In genomic region chr11:64224891-64225607, GRCh38 we compare ENCODE assay signal across 1 cellular context.
TF ChIP-seq lines count a peak whose summit lies in the region.

No MANE protein-coding gene starts in this region.

TF ChIP-seq in H1, 55 proteins besides CTCF, POLR2A, EP300 and RAD21:
- TF ChIP-seq CHD1 (IDR thresholded peaks at IDR 0.05; ENCODE audit: low read depth, low read length), result no peak
- no peak for TF ChIP-seq PHF8 (conservative IDR thresholded peaks at IDR 0.05; ENCODE audit: low read depth, low read length)
- no peak for TF ChIP-seq SP1 (IDR thresholded peaks at IDR 0.05; ENCODE audit: low read depth, low read length)
- TF ChIP-seq BCL11A (IDR thresholded peaks at IDR 0.05; ENCODE audit: low read depth in 2 of 2, low read length in 2 of 2), result no peak
- TF ChIP-seq RXRA (IDR thresholded peaks at IDR 0.05; ENCODE audit: insufficient read depth, low read depth, low read length), result no peak
- TF ChIP-seq ATF2 (IDR thresholded peaks at IDR 0.05; ENCODE audit: low read length), result no peak
- TF ChIP-seq, protein P1, sequence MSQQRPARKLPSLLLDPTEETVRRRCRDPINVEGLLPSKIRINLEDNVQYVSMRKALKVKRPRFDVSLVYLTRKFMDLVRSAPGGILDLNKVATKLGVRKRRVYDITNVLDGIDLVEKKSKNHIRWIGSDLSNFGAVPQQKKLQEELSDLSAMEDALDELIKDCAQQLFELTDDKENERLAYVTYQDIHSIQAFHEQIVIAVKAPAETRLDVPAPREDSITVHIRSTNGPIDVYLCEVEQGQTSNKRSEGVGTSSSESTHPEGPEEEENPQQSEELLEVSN (IDR thresholded peaks at IDR 0.05), result no peak
- TF ChIP-seq SIX5 (IDR thresholded peaks at IDR 0.05; ENCODE audit: low read depth, low read length), result no peak
- TF ChIP-seq NANOG (IDR thresholded peaks at IDR 0.05; ENCODE audit: insufficient read depth, low read depth, low read length, poor library complexity, severe bottlenecking), result no peak
- TF ChIP-seq CREB1 (IDR thresholded peaks at IDR 0.05), result no peak
- TF ChIP-seq SUZ12 (IDR thresholded peaks at IDR 0.05; ENCODE audit: low read length), result no peak
- TF ChIP-seq RFX5 (IDR thresholded peaks at IDR 0.05; ENCODE audit: borderline replicate concordance, low read depth, low read length), result no peak
- no peak for TF ChIP-seq TCF12 (IDR thresholded peaks at IDR 0.05; ENCODE audit: low read depth, low read length)
- no peak for TF ChIP-seq TBP (IDR thresholded peaks at IDR 0.05; ENCODE audit: low read depth, low read length)
- TF ChIP-seq KDM5A (IDR thresholded peaks at IDR 0.05; ENCODE audit: low read length), result no peak
- TF ChIP-seq FOSL1 (IDR thresholded peaks at IDR 0.05; ENCODE audit: insufficient read depth, low read depth, low read length), result no peak
- TF ChIP-seq EGR1 (IDR thresholded peaks at IDR 0.05; ENCODE audit: borderline replicate concordance, low read depth, low read length), result no peak
TF ChIP-seq in H1: peak in this region for 0.
